ENCODE assay signal across 8 cellular contexts in genomic region chr11:9313648-9314290, GRCh38. TPM values are rescaled to one million over a fixed set of nuclear protein-coding genes. Genes with fewer than 3 reads are reported as not detected.
A peak's percentile ranks its signal among the peaks of the same experiment; 100 is the strongest.
DNase-seq lines count a peak whose midpoint lies in the region; ATAC-seq, FAIRE-seq and TF ChIP-seq lines count a peak whose summit lies in the region.

No MANE protein-coding gene starts in this region.

- peak overlapping the region; percentile 79 for H2AFZ ChIP-seq in keratinocyte (ENCODE audit: control insufficient read depth, low read length)

- H3K27ac ChIP-seq in brain microvascular endothelial cell (peak overlapping the region; percentile 15), keratinocyte (ENCODE audit: control insufficient read depth, insufficient read depth, low read length) (peak overlapping the region; percentile 81)

- in situ Hi-C loops in brain microvascular endothelial cell (cut with HindIII; ENCODE audit: low pct_ligation_motif_present, low sequenced_read_pairs): loop anchor here (25.0 kb wide), 1 partner anchor 99 kb away; no protein-coding TSS in a partner anchor

- H3K9me3 ChIP-seq in NT2/D1 (ENCODE audit: insufficient read depth, low read length) (no peaks in the 10 kb centered on the region), keratinocyte (ENCODE audit: control insufficient read depth, low read depth, low read length) (no peaks in the 10 kb centered on the region)

- peak; percentile 36 to 85 (median 77) for DNase-seq in NCI-H1417 (lab: John Stamatoyannopoulos, UW)
- DNase-seq in NCI-H1417 treated with DMSO at 0.1 percent for 48 hours (lab: John Stamatoyannopoulos, UW): no peak
- no peak for DNase-seq in NT2/D1 (ENCODE audit: low read depth, low spot score)
- DNase-seq in brain microvascular endothelial cell: no peak
- no peak for DNase-seq in keratinocyte (ENCODE audit: low read depth, low spot score)
- peak; percentile 14 for DNase-seq in stimulated activated CD4-positive, alpha-beta T cell treated with anti-CD3 and anti-CD28 coated beads, Interleukin-4, amount 100 ng/mL, for 24 hours
- no peak for DNase-seq in GOT3 (lab: John Stamatoyannopoulos, UW)

- ATAC-seq in HG02571 (IDR thresholded peaks at IDR 0.05; ENCODE audit: unreplicated experiment): peak; percentile 21

- H4K20me1 ChIP-seq in keratinocyte (ENCODE audit: control insufficient read depth, extremely low read depth, insufficient read depth, low read length): no peaks in the 10 kb centered on the region

- H3K4me3 ChIP-seq in NT2/D1 (ENCODE audit: insufficient read length, low read depth) (peak overlapping the region; percentile 96), brain microvascular endothelial cell (ENCODE audit: low read depth, low read length) (peak overlapping the region; percentile 98), keratinocyte (ENCODE audit: control insufficient read depth in 2 of 3, extremely low read depth in 1 of 3, insufficient read depth in 2 of 3, low read depth in 1 of 3, low read length in 3 of 3) (peak overlapping the region; percentile 66 to 96 (median 88))

- peaks cover 9% of the 10 kb centered on the region for H3K4me1 ChIP-seq in NT2/D1 (ENCODE audit: insufficient read depth, insufficient read length)
- peaks cover 17% of the 10 kb centered on the region for H3K4me1 ChIP-seq in keratinocyte (ENCODE audit: control insufficient read depth, extremely low read depth, insufficient read depth, low read length)

- H3K36me3 ChIP-seq in NT2/D1 (ENCODE audit: insufficient read depth, insufficient read length, low read length) (peaks cover 21% of the 10 kb centered on the region), brain microvascular endothelial cell (replicated peaks) (no peaks in the 10 kb centered on the region), keratinocyte (ENCODE audit: control insufficient read depth in 2 of 2, extremely low read depth in 1 of 2, insufficient read depth in 2 of 2, low read length in 2 of 2) (peaks cover 0 to 7% of the 10 kb centered on the region in 2 experiments)

- peak overlapping the region; percentile 82 for H3K4me2 ChIP-seq in keratinocyte (ENCODE audit: control insufficient read depth, extremely low read depth, insufficient read depth, low read depth, low read length)

- no peak for TF ChIP-seq CTCF in brain microvascular endothelial cell (IDR thresholded peaks at IDR 0.05; ENCODE audit: low read depth, low read length, missing control alignments)
- no peak for TF ChIP-seq CTCF in keratinocyte (optimal IDR thresholded peaks at IDR 0.05 in 1 of 3, IDR thresholded peaks at IDR 0.05 in 1 of 3, conservative IDR thresholded peaks at IDR 0.05 in 1 of 3; ENCODE audit: extremely low read depth in 1 of 3, insufficient read depth in 2 of 3, low read length in 3 of 3)

- FAIRE-seq in keratinocyte (lab: Jason Lieb, UNC): no peak

- peaks cover 53% of the 10 kb centered on the region for H3K79me2 ChIP-seq in keratinocyte (ENCODE audit: control insufficient read depth, insufficient read depth, low read length)

- peak overlapping the region; percentile 96 for H3K9ac ChIP-seq in NT2/D1 (ENCODE audit: insufficient read length, low read depth)
- peak overlapping the region; percentile 89 for H3K9ac ChIP-seq in keratinocyte (ENCODE audit: control insufficient read depth, extremely low read depth, insufficient read depth, low read length)

- peaks cover 2% of the 10 kb centered on the region for H3K9me1 ChIP-seq in keratinocyte (ENCODE audit: control insufficient read depth, extremely low read depth, insufficient read depth, low read length)

- dilution Hi-C loops in keratinocyte (cut with MboI; ENCODE audit: extremely low pct_ligation_motif_present, low sequenced_read_pairs): no loop called here

- H3K27me3 ChIP-seq in NT2/D1 (ENCODE audit: insufficient read depth, insufficient read length): no peaks in the 10 kb centered on the region
- no peaks in the 10 kb centered on the region for H3K27me3 ChIP-seq in brain microvascular endothelial cell (replicated peaks)
- H3K27me3 ChIP-seq in keratinocyte (ENCODE audit: control insufficient read depth, extremely low read depth, insufficient read depth, low read length): no peaks in the 10 kb centered on the region

RNA-seq across cellular contexts. Expression of gene TMEM41B, which starts 0.6 kb away (rescaled TPM):
- 41.6 to 69.3 TPM (median 53.6 TPM) in 3 replicates for polyA plus RNA-seq in keratinocyte
- polyA plus RNA-seq in keratinocyte (2011; ENCODE audit: low read depth): 32.5 TPM
- polyA plus RNA-seq in keratinocyte (2011; cell fraction: cytosol; rRNA removed): 13.7 and 26.0 TPM in 2 replicates
- polyA plus RNA-seq in keratinocyte (2011; cell fraction: nucleus; rRNA removed): 97.1 and 111 TPM in 2 replicates
- polyA plus RNA-seq in keratinocyte (2012; ENCODE audit: low replicate concordance): 27.8 and 44.0 TPM in 2 replicates
- polyA minus RNA-seq in keratinocyte: 18.0 to 43.5 TPM (median 29.1 TPM) in 3 replicates
- 28.2 TPM for polyA minus RNA-seq in keratinocyte (2011; cell fraction: cytosol; rRNA and poly(A)+ RNA removed)
- polyA minus RNA-seq in keratinocyte (2011; cell fraction: nucleus; rRNA and poly(A)+ RNA removed): 95.4 and 102 TPM in 2 replicates

RNA-seq across cellular contexts. Expression of gene DENND5A, which starts 48.6 kb away (rescaled TPM):
- 44.6 to 62.9 TPM (median 49.1 TPM) in 3 replicates for polyA plus RNA-seq in keratinocyte
- 20.4 TPM for polyA plus RNA-seq in keratinocyte (2011; ENCODE audit: low read depth)
- polyA plus RNA-seq in keratinocyte (2011; cell fraction: cytosol; rRNA removed): 53.0 and 57.8 TPM in 2 replicates
- 69.7 and 79.0 TPM in 2 replicates for polyA plus RNA-seq in keratinocyte (2011; cell fraction: nucleus; rRNA removed)
- polyA plus RNA-seq in keratinocyte (2012; ENCODE audit: low replicate concordance): 16.1 and 26.2 TPM in 2 replicates
- 136 to 168 TPM (median 137 TPM) in 3 replicates for polyA minus RNA-seq in keratinocyte
- polyA minus RNA-seq in keratinocyte (2011; cell fraction: cytosol; rRNA and poly(A)+ RNA removed): 51.2 TPM
- polyA minus RNA-seq in keratinocyte (2011; cell fraction: nucleus; rRNA and poly(A)+ RNA removed): 54.7 and 105 TPM in 2 replicates

Comparison
In these comparisons a context has a peak if more than half of its experiments do, and no peak if none do; other contexts are left out.
1. DNase-seq: peak in NCI-H1417 (3 of 3) and stimulated activated CD4-positive, alpha-beta T cell treated with anti-CD3 and anti-CD28 coated beads, Interleukin-4, amount 100 ng/mL, for 24 hours (single experiment); none in NCI-H1417 treated with DMSO at 0.1 percent for 48 hours (single experiment), NT2/D1 (single experiment), brain microvascular endothelial cell (single experiment), keratinocyte (single experiment) and GOT3 (single experiment).
2. Peak in every context shown above with its lines, with median percentiles within 50 percentile points of each other: H3K4me3 ChIP-seq.